27 cellular contexts compared by ENCODE assay signal in the genomic region with DNA sequence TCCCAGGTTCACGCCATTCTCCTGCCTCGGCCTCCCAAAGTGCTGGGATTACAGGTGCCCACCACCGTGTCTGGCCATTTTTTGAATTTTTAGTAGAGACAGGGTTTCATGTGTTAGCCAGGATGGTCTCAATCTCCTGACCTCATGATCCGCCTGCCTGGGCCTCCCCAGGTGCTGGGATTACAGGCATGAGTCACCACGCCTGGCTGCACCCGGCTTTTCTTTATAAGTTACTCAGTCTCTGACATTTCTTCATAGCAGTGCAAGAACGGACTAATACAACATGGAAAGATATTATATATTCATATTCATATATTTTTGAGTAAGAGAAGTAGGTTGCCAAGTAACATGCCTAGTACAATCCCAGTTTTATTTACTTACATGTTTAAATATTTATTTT. TPM values are rescaled to one million over a fixed set of nuclear protein-coding genes. Genes with fewer than 3 reads are reported as not detected.
A peak's percentile ranks its signal among the peaks of the same experiment; 100 is the strongest.
DNase-seq lines count a peak whose midpoint lies in the region; ATAC-seq, FAIRE-seq and TF ChIP-seq lines count a peak whose summit lies in the region.
"Had no signal": no experiment of that assay in that cellular context is flagged by ENCODE, and none has a peak within 500 bp of the region (broad histone marks: within the 10 kb centered on the region; RNA-seq: fewer than 3 reads in every experiment).

No MANE protein-coding gene starts in this region.

- no peak overlapping the region for H3K4me2 ChIP-seq in K562 (ENCODE audit: insufficient read depth, low read length)

- peaks cover 26% of the 10 kb centered on the region for H3K4me1 ChIP-seq in HUES48 (ENCODE audit: control insufficient read depth, insufficient read depth, low read length)
- peaks cover 0 to 3% of the 10 kb centered on the region in 2 experiments; a peak in 1 of 5 replicates for H3K4me1 ChIP-seq in K562 (replicated peaks in 1 of 2; ENCODE audit: control insufficient read depth in 2 of 2, insufficient read depth in 2 of 2, low read length in 2 of 2)
- peaks cover 0 to 17% (median 6%) of the 10 kb centered on the region in 4 donors for H3K4me1 ChIP-seq in sigmoid colon

- H3K27ac Mint-ChIP-seq in activated CD4-positive, alpha-beta T cell treated with anti-CD3 and anti-CD28 coated beads, Interleukin-2, amount 10 ng/mL, durations not matched to agents 24 days and 14 days: no peak overlapping the region

- no peak overlapping the region for H2AFZ ChIP-seq in K562 (ENCODE audit: low read depth, low read length)

- no peaks in the 10 kb centered on the region for H3K27me3 ChIP-seq in HUES48 (ENCODE audit: control insufficient read depth, insufficient read depth, low read length)
- H3K27me3 ChIP-seq in K562 (ENCODE audit: control insufficient read depth in 2 of 2, insufficient read depth in 2 of 2, low read length in 2 of 2): no peaks in the 10 kb centered on the region; a peak in 1 of 5 replicates
- no peaks in the 10 kb centered on the region for H3K27me3 ChIP-seq in sigmoid colon
- H3K27me3 ChIP-seq: right lobe of liver, thyroid gland had no signal

- no peak overlapping the region for H3K9ac ChIP-seq in HUES48 (ENCODE audit: low read depth, low read length)
- H3K9ac ChIP-seq in K562 (ENCODE audit: insufficient read depth in 1 of 2, low read depth in 2 of 2, low read length in 2 of 2): no peak overlapping the region

- POLR2A ChIA-PET in K562 (lab: Yijun Ruan, JAX): no interaction called here

- no peak for FAIRE-seq in K562 (lab: Jason Lieb, UNC)
- FAIRE-seq in frontal cortex (lab: Jason Lieb, UNC): peak; percentile 17
- FAIRE-seq: endothelial cell of umbilical vein had no signal

- no peak for TF ChIP-seq CTCF in K562 (IDR thresholded peaks at IDR 0.05 in 2 of 3, conservative IDR thresholded peaks at IDR 0.05 in 1 of 3; ENCODE audit: insufficient read depth in 2 of 3, low read depth in 1 of 3, low read length in 3 of 3)
- TF ChIP-seq CTCF in sigmoid colon (IDR thresholded peaks at IDR 0.05): no peak

- peaks cover 4% of the 10 kb centered on the region for H3K9me3 Mint-ChIP-seq in activated CD4-positive, alpha-beta T cell treated with anti-CD3 and anti-CD28 coated beads, Interleukin-2, amount 10 ng/mL, durations not matched to agents 24 days and 14 days

- no TSS peak for BruUV-seq in K562 (replicated peaks; lab: Mats Ljungman, UMichigan)

- H3K9me1 ChIP-seq in K562 (ENCODE audit: control insufficient read depth, insufficient read depth, low read length): no peaks in the 10 kb centered on the region

- peaks cover 7% of the 10 kb centered on the region for H3K9me3 ChIP-seq in HUES48 (ENCODE audit: control insufficient read depth, insufficient read depth, low read length)
- no peaks in the 10 kb centered on the region for H3K9me3 ChIP-seq in K562 (replicated peaks; ENCODE audit: control insufficient read depth, insufficient read depth, low read depth, low read length)
- no peaks in the 10 kb centered on the region for H3K9me3 ChIP-seq in sigmoid colon
- H3K9me3 ChIP-seq: right lobe of liver, thyroid gland had no signal

- peak in 1 of 4 experiments; percentile 8 for DNase-seq in K562 (ENCODE audit: extremely low read depth in 1 of 4, low spot score in 3 of 4)
- no peak for DNase-seq in frontal cortex (ENCODE audit: low spot score in 2 of 2)
- DNase-seq in renal cortical epithelial cell (ENCODE audit: low read depth): peak; percentile 62
- DNase-seq in activated CD4-positive, alpha-beta T cell treated with anti-CD3 and anti-CD28 coated beads, Interleukin-2, amount 10 ng/mL, durations not matched to agents 24 days and 14 days: no peak
- no peak for DNase-seq in NCI-H187 (lab: John Stamatoyannopoulos, UW)
- DNase-seq in sigmoid colon: no peak
- DNase-seq: activated CD4-positive, alpha-beta T cell treated with anti-CD3 and anti-CD28 coated beads, Interleukin-2, amount 50 U/mL, for 4 hours; activated T-cell treated with anti-CD3 and anti-CD28 coated beads for 4 hours; AML-193; aorta; cortex of kidney; DND-41; HFFc6; left ventricle myocardium superior; NCI-H2171; NCI-H526 treated with DMSO at 0.1 percent for 48 hours; SIG-M5; stimulated activated naive CD4-positive, alpha-beta T cell; thyroid gland had no signal

- intact Hi-C loops in K562 (cut with micrococcal nuclease) (no loop called here), sigmoid colon (cut with DNase I) (no loop called here)
- intact Hi-C loops in activated CD4-positive, alpha-beta T cell treated with anti-CD3 and anti-CD28 coated beads, Interleukin-2, amount 10 ng/mL, durations not matched to agents 24 days and 14 days (cut with micrococcal nuclease): no loop called here

- H4K20me1 ChIP-seq in K562 (replicated peaks; ENCODE audit: control insufficient read depth, insufficient read depth, low read length): no peaks in the 10 kb centered on the region

- ATAC-seq in K562: no peak
- no peak for ATAC-seq in GM18511 (IDR thresholded peaks at IDR 0.05; ENCODE audit: unreplicated experiment)
- ATAC-seq: left ventricle myocardium superior had no signal

- 36% methylated on average over 7 of the region's 7 CpGs for WGBS in K562 (ENCODE audit: insufficient coverage, low coverage, missing lambda C conversion rate)
- 74 to 94% methylated on average over 7 of the region's 7 CpGs for WGBS in sigmoid colon, 2 donors

- H3K36me3 Mint-ChIP-seq in activated CD4-positive, alpha-beta T cell treated with anti-CD3 and anti-CD28 coated beads, Interleukin-2, amount 10 ng/mL, durations not matched to agents 24 days and 14 days (ENCODE audit: low read depth): no peaks in the 10 kb centered on the region

- in situ Hi-C loops in K562 (cut with MboI): no loop called here

- TF ChIP-seq POLR2A in K562 (conservative IDR thresholded peaks at IDR 0.05) (no peak), sigmoid colon (IDR thresholded peaks at IDR 0.05) (no peak)

- H3K4me3 Mint-ChIP-seq in activated CD4-positive, alpha-beta T cell treated with anti-CD3 and anti-CD28 coated beads, Interleukin-2, amount 10 ng/mL, durations not matched to agents 24 days and 14 days: no peak overlapping the region
- H3K4me3 Mint-ChIP-seq: HFFc6 had no signal

- H3K27me3 Mint-ChIP-seq in activated CD4-positive, alpha-beta T cell treated with anti-CD3 and anti-CD28 coated beads, Interleukin-2, amount 10 ng/mL, durations not matched to agents 24 days and 14 days: peaks cover 5% of the 10 kb centered on the region

- H3K27ac ChIP-seq in HUES48 (ENCODE audit: low read depth, low read length) (peak overlapping the region; percentile 89), K562 (ENCODE audit: extremely low read depth, low read depth, low read length) (no peak overlapping the region), sigmoid colon (peak overlapping the region in 1 of 4 donors; percentile 77)
- H3K27ac ChIP-seq: VCaP had no signal

- TF ChIP-seq EP300 in K562 (IDR thresholded peaks at IDR 0.05; ENCODE audit: low read length): no peak
- TF ChIP-seq EP300 in sigmoid colon (IDR thresholded peaks at IDR 0.05): no peak

- H3K79me2 ChIP-seq in K562 (ENCODE audit: control insufficient read depth, insufficient read depth, low read length): no peaks in the 10 kb centered on the region

- H3K4me3 ChIP-seq in HUES48 (ENCODE audit: low read depth, low read length) (no peak overlapping the region), K562 (no peak overlapping the region), sigmoid colon (no peak overlapping the region)
- H3K4me3 ChIP-seq: right lobe of liver, thyroid gland had no signal

- CTCF ChIA-PET in K562 (lab: Yijun Ruan, JAX; ENCODE audit: low intra/inter-chr PET ratio): no interaction called here

- no peak for TF ChIP-seq RAD21 in K562 (CRISPR knock-in tag; conservative IDR thresholded peaks at IDR 0.05 in 1 of 2, IDR thresholded peaks at IDR 0.05 in 1 of 2)

- no peaks in the 10 kb centered on the region for H3K36me3 ChIP-seq in HUES48 (ENCODE audit: control insufficient read depth, insufficient read depth, low read length)
- H3K36me3 ChIP-seq in K562 (ENCODE audit: control insufficient read depth, insufficient read depth, low read length): no peaks in the 10 kb centered on the region
- no peaks in the 10 kb centered on the region for H3K36me3 ChIP-seq in sigmoid colon
- H3K36me3 ChIP-seq: right lobe of liver, thyroid gland had no signal

- no peaks in the 10 kb centered on the region for H3K4me1 Mint-ChIP-seq in activated CD4-positive, alpha-beta T cell treated with anti-CD3 and anti-CD28 coated beads, Interleukin-2, amount 10 ng/mL, durations not matched to agents 24 days and 14 days

RNA-seq across cellular contexts. Expression of a gene that starts 22.9 kb away (rescaled TPM):
- total RNA-seq in K562 (2011; cell fraction: chromatin; rRNA removed; ENCODE audit: low replicate concordance): not detected in 2 replicates
- not detected in 2 replicates for total RNA-seq in K562 (2011; cell fraction: nucleolus; rRNA removed)
- not detected in 2 replicates for total RNA-seq in K562 (2011; cell fraction: nucleoplasm; rRNA removed)
- total RNA-seq in K562 (2014; rRNA removed) (not detected in 2 replicates), K562 (2014; rRNA removed; fragmentation: Illumina TruSeq; extraction: Trizol) (not detected in 2 replicates), K562 (2015; rRNA removed; fragmentation: Illumina TruSeq; extraction: Trizol) (not detected in 2 replicates), K562 (2021) (0.07 and 0.22 TPM in 2 replicates), frontal cortex (9.8 TPM), renal cortical epithelial cell (64.4 and 66.6 TPM in 2 replicates), sigmoid colon (10 to 100 TPM in 2 of 4 donors, 1 to 10 TPM in 2; 5.1 to 57.4 (median 13.3) TPM)
- polyA plus RNA-seq in K562 (2011; rRNA removed) (not detected in 2 replicates), K562 (2014; fragmentation: Illumina TruSeq; extraction: Trizol) (not detected in 2 replicates), K562 (2014; fragmentation: Nextera tagmentation; extraction: Ambion mirVana) (under 1 TPM in 1 of 2 experiments, not detected in 1; 0.01 TPM), K562 (2014; rRNA removed) (not detected in 2 replicates), sigmoid colon (10 to 100 TPM; 28.2 to 71.0 (median 63.6) TPM)
- not detected in 2 replicates for polyA plus RNA-seq in K562 (2011; cell fraction: cytosol; rRNA removed)
- not detected in 2 replicates for polyA plus RNA-seq in K562 (2011; cell fraction: nucleus; rRNA removed)
- polyA plus RNA-seq in K562 (2012): 0.08 TPM in 1 of 2 replicates, not detected in the other
- not detected in 2 replicates for polyA minus RNA-seq in K562 (2011; rRNA and poly(A)+ RNA removed)
- polyA minus RNA-seq in K562 (2011; cell fraction: cytosol; rRNA and poly(A)+ RNA removed): 0.46 TPM in 1 of 2 replicates, not detected in the other
- polyA minus RNA-seq in K562 (2011; cell fraction: nucleus; rRNA and poly(A)+ RNA removed): under 0.01 TPM in 1 of 2 replicates, not detected in the other
- 0.02 and 0.05 TPM in 2 replicates for total RNA-seq in activated CD4-positive, alpha-beta T cell treated with anti-CD3 and anti-CD28 coated beads, Interleukin-2, amount 10 ng/mL, durations not matched to agents 24 days and 14 days
- total RNA-seq: OCI-LY7 had no signal

RNA-seq across cellular contexts. Expression of a gene that starts 36.9 kb away (rescaled TPM):
- not detected in 2 replicates for total RNA-seq in K562 (2011; cell fraction: chromatin; rRNA removed; ENCODE audit: low replicate concordance)
- total RNA-seq in K562 (2011; cell fraction: nucleolus; rRNA removed): not detected in 2 replicates
- not detected in 2 replicates for total RNA-seq in K562 (2011; cell fraction: nucleoplasm; rRNA removed)
- not detected in 2 replicates for total RNA-seq in K562 (2014; rRNA removed)
- not detected in 2 replicates for total RNA-seq in K562 (2014; rRNA removed; fragmentation: Illumina TruSeq; extraction: Trizol)
- not detected in 2 replicates for total RNA-seq in K562 (2015; rRNA removed; fragmentation: Illumina TruSeq; extraction: Trizol)
- total RNA-seq in K562 (2021): not detected in 2 replicates
- not detected in 2 replicates for polyA plus RNA-seq in K562 (2011; rRNA removed)
- polyA plus RNA-seq in K562 (2011; cell fraction: cytosol; rRNA removed): not detected in 2 replicates
- polyA plus RNA-seq in K562 (2011; cell fraction: nucleus; rRNA removed): not detected in 2 replicates
- not detected in 2 replicates for polyA plus RNA-seq in K562 (2012)
- polyA plus RNA-seq in K562 (2014; fragmentation: Illumina TruSeq; extraction: Trizol): not detected in 2 replicates
- polyA plus RNA-seq in K562 (2014; fragmentation: Nextera tagmentation; extraction: Ambion mirVana): not detected
- not detected in 2 replicates for polyA plus RNA-seq in K562 (2014; rRNA removed)
- not detected in 2 replicates for polyA minus RNA-seq in K562 (2011; rRNA and poly(A)+ RNA removed)
- polyA minus RNA-seq in K562 (2011; cell fraction: cytosol; rRNA and poly(A)+ RNA removed): not detected in 2 replicates
- not detected in 2 replicates for polyA minus RNA-seq in K562 (2011; cell fraction: nucleus; rRNA and poly(A)+ RNA removed)
- total RNA-seq in frontal cortex: 6.1 TPM
- total RNA-seq in renal cortical epithelial cell: 1.7 and 3.8 TPM in 2 replicates
- total RNA-seq in activated CD4-positive, alpha-beta T cell treated with anti-CD3 and anti-CD28 coated beads, Interleukin-2, amount 10 ng/mL, durations not matched to agents 24 days and 14 days: not detected in 2 replicates
- total RNA-seq in sigmoid colon: 1 to 10 TPM in 1 of 4 donors, under 1 TPM in 2, not detected in 1; 0.41 to 1.7 (median 0.82) TPM
- polyA plus RNA-seq in sigmoid colon: under 1 TPM in 1 of 3 donors, not detected in 2; 0.12 TPM
- total RNA-seq: endothelial cell of umbilical vein; LHCN-M2; OCI-LY7; T-helper 1 cell treated with Interleukin-12 subunit alpha and Interleukin-12 subunit beta and Interleukin-4 antibody, amounts not matched to agents 30 ng/mL and 1 ng/mL, for 36 hours had no signal
- polyA plus RNA-seq: endothelial cell of umbilical vein had no signal
